In genomic region chr1:156667968-156668709, GRCh38 we compare ENCODE assay signal across 11 cellular contexts. TPM values are rescaled to one million over a fixed set of nuclear protein-coding genes. Genes with fewer than 3 reads are reported as not detected.
DNase-seq lines count a peak whose midpoint lies in the region; ATAC-seq and TF ChIP-seq lines count a peak whose summit lies in the region.
"Had no signal": no experiment of that assay in that cellular context is flagged by ENCODE, and none has a peak within 500 bp of the region (broad histone marks: within the 10 kb centered on the region; RNA-seq: fewer than 3 reads in every experiment).

No MANE protein-coding gene starts in this region.

- H3K36me3 ChIP-seq in prostate gland: no peaks in the 10 kb centered on the region

- TF ChIP-seq POLR2A in prostate gland (IDR thresholded peaks at IDR 0.05): no peak

- H3K4me1 ChIP-seq in prostate gland (replicated peaks): no peaks in the 10 kb centered on the region

- WGBS in prostate gland: 66% methylated on average over 9 of the region's 9 CpGs

- no peaks in the 10 kb centered on the region for H3K27me3 ChIP-seq in prostate gland (replicated peaks; ENCODE audit: insufficient read depth)
- H3K27me3 ChIP-seq: body of pancreas had no signal

- DNase-seq in Right ventricle myocardium inferior (ENCODE audit: missing footprints) (peak; percentile 23), cardiac septum (ENCODE audit: low spot score) (no peak), left ventricle myocardium superior (no peak), prostate gland (ENCODE audit: low spot score) (no peak), medulla oblongata (ENCODE audit: extremely low spot score) (no peak), NCI-H345 (lab: John Stamatoyannopoulos, UW) (no peak)
- DNase-seq in stimulated activated CD4-positive, alpha-beta T cell treated with anti-CD3 and anti-CD28 coated beads, Interleukin-2, amount 100 ng/mL, for 48 hours: no peak
- DNase-seq in activated T-cell treated with anti-CD3 and anti-CD28 coated beads, Interleukin-2, amount 50 U/mL, for 48 hours: no peak
- DNase-seq: body of pancreas, naive B cell, NCI-H510A treated with DMSO at 0.1 percent for 48 hours had no signal

- H3K27ac ChIP-seq in prostate gland: peak overlapping the region; percentile 69 to 73

- intact Hi-C loops in Right ventricle myocardium inferior (cut with DNase I) (loop anchor here (10.0 kb wide), 1 partner anchor 543 kb away; no protein-coding TSS in a partner anchor), cardiac septum (cut with DNase I) (loop anchor here (10.0 kb wide), 1 partner anchor 543 kb away; no protein-coding TSS in a partner anchor), left ventricle myocardium superior (cut with micrococcal nuclease) (no loop called here), prostate gland (cut with DNase I) (no loop called here)

- H3K9me3 ChIP-seq in prostate gland: no peaks in the 10 kb centered on the region
- H3K9me3 ChIP-seq: body of pancreas had no signal

- H3K4me3 ChIP-seq in prostate gland: no peak overlapping the region
- H3K4me3 ChIP-seq: body of pancreas had no signal

- no peak for TF ChIP-seq CTCF in prostate gland (IDR thresholded peaks at IDR 0.05)

- ATAC-seq in Right ventricle myocardium inferior (no peak), left ventricle myocardium superior (peak; percentile 2)

RNA-seq across cellular contexts. Expression of gene NES, which starts 9.1 kb away (rescaled TPM):
- total RNA-seq in Right ventricle myocardium inferior (131 TPM), cardiac septum (699 TPM), left ventricle myocardium superior (94.7 TPM), prostate gland (10 to 100 TPM; 11.2 to 33.4 TPM)

RNA-seq across cellular contexts. Expression of gene BCAN, which starts 26.2 kb away (rescaled TPM):
- 0.35 TPM for total RNA-seq in Right ventricle myocardium inferior
- total RNA-seq in cardiac septum: 0.16 TPM
- 0.52 TPM for total RNA-seq in left ventricle myocardium superior
- 1 to 10 TPM in 1 of 2 donors, not detected in 1; 4.9 TPM for total RNA-seq in prostate gland

RNA-seq across cellular contexts. Expression of gene CRABP2, which starts 37.2 kb away (rescaled TPM):
- not detected for total RNA-seq in Right ventricle myocardium inferior
- 3.7 TPM for total RNA-seq in cardiac septum
- total RNA-seq in left ventricle myocardium superior: 0.74 TPM
- total RNA-seq in prostate gland: 10 to 100 TPM; 27.3 to 30.8 TPM

RNA-seq across cellular contexts. Expression of gene HAPLN2, which starts 48.9 kb away (rescaled TPM):
- total RNA-seq in Right ventricle myocardium inferior (1.4 TPM), cardiac septum (0.43 TPM), left ventricle myocardium superior (1.5 TPM), prostate gland (10 to 100 TPM in 1 of 2 donors, 1 to 10 TPM in 1; 6.1 to 10.2 TPM)
- total RNA-seq: body of pancreas had no signal

Comparison
In these comparisons a context has a peak if more than half of its experiments do, and no peak if none do; other contexts are left out.
1. intact Hi-C loops: an anchor here in Right ventricle myocardium inferior (10.0 kb wide) and cardiac septum (10.0 kb wide); none called in left ventricle myocardium superior and prostate gland.